Comparison of ENCODE assay signal across 8 cellular contexts in the genomic region with DNA sequence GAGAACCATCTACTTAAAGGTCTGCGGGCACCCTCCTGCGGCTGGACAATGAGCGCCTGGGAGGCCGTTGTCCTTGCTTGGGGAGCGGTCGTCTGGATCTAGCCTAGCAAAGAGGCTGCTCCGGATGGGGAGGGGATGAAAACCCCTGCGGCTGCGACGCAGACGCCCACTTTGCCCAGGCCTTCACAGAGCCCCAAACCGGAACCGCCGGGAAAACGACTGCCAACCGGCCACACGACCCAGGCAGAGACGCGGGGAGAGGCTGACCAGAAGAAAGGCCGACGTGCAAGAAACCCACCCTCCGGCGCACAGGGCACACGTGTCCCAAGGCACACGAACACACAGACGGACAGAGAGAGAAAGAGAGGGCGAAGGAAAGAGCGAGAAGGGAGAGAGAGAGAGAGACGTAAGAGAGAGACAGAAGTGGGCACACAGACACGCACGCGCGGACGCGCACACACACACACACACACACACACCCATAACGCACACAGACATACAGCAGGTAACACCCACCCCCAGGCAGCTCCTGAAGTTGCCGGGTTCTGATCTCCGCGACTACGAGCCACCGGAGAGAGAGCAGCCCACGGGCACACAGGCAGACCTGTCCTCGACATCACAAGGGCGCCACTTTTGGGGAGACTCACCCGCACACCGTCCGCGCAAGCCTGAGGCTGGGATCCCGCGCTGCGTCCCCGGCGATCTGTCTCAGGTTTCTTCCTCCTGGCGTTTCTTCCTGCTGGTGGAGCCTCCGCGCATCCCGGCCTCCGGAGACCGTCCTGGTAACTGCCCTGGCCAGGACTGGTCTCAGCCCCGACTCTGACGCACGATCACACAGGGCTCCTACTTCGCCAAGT.
DNase-seq lines count a peak whose midpoint lies in the region; ATAC-seq, FAIRE-seq and TF ChIP-seq lines count a peak whose summit lies in the region.
"Not testable (repeated sequence)": the region's sequence is repeated elsewhere in the genome, so short reads cannot be mapped to it uniquely, and the experiment has no call there.

No MANE protein-coding gene starts in this region.

- peak overlapping the region; percentile 24 for H3K4me2 ChIP-seq in endothelial cell of umbilical vein (ENCODE audit: insufficient read depth, low read length)

- CTCF ChIA-PET in BJ (lab: Yijun Ruan, JAX); activated CD4-positive, alpha-beta T cell treated with anti-CD3 and anti-CD28 coated beads, Interleukin-2, amount 10 ng/mL, durations not matched to agents 7 days and 5 days (lab: Charles Lee); endothelial cell of umbilical vein (lab: Charles Lee): not testable (repeated sequence)

- not testable (repeated sequence) for TF ChIP-seq POLR2A in endothelial cell of umbilical vein (IDR thresholded peaks at IDR 0.05; ENCODE audit: low read depth, low read length)

- peak overlapping the region; percentile 85 for H2AFZ ChIP-seq in endothelial cell of umbilical vein (ENCODE audit: low read depth, low read length)

- not testable (repeated sequence) for H3K9me3 ChIP-seq in endothelial cell of umbilical vein (replicated peaks; ENCODE audit: control insufficient read depth, insufficient read depth, low read length)

- not testable (repeated sequence) for H3K27me3 ChIP-seq in BJ (ENCODE audit: control insufficient read depth, insufficient read depth, low read length); endothelial cell of umbilical vein (ENCODE audit: control insufficient read depth in 2 of 2, insufficient read depth in 2 of 2, low read length in 2 of 2)

- DNase-seq in BJ (ENCODE audit: low read depth); HTR-8/SVneo (ENCODE audit: insufficient read length, low spot score); activated CD4-positive, alpha-beta T cell treated with anti-CD3 and anti-CD28 coated beads, Interleukin-2, amount 10 ng/mL, durations not matched to agents 7 days and 5 days; activated naive CD8-positive, alpha-beta T cell treated with anti-CD3 and anti-CD28 coated beads, Interleukin-2, amount 10 ng/mL, durations not matched to agents 7 days and 5 days; natural killer cell; stimulated activated naive CD8-positive, alpha-beta T cell treated with anti-CD3 and anti-CD28 coated beads, Interleukin-15, amount 100 ng/mL, for 72 hours: not testable (repeated sequence)
- DNase-seq in endothelial cell of umbilical vein (ENCODE audit: low read depth, low spot score), result peak; percentile 7
- peak; percentile 31 for DNase-seq in Right ventricle myocardium inferior (ENCODE audit: missing footprints)

- BruUV-seq in endothelial cell of umbilical vein (replicated peaks; lab: Mats Ljungman, UMichigan), result TSS peak; percentile 52

- not testable (repeated sequence) for H3K9me3 Mint-ChIP-seq in activated CD4-positive, alpha-beta T cell treated with anti-CD3 and anti-CD28 coated beads, Interleukin-2, amount 10 ng/mL, durations not matched to agents 7 days and 5 days; activated naive CD8-positive, alpha-beta T cell treated with anti-CD3 and anti-CD28 coated beads, Interleukin-2, amount 10 ng/mL, durations not matched to agents 7 days and 5 days
- peaks cover 8 to 18% of the 10 kb centered on the region in 2 donors for H3K9me3 Mint-ChIP-seq in natural killer cell
- peaks cover 11 to 40% of the 10 kb centered on the region in 2 donors for H3K9me3 Mint-ChIP-seq in stimulated activated naive CD8-positive, alpha-beta T cell treated with anti-CD3 and anti-CD28 coated beads, Interleukin-15, amount 100 ng/mL, for 72 hours

- H3K36me3 Mint-ChIP-seq in activated CD4-positive, alpha-beta T cell treated with anti-CD3 and anti-CD28 coated beads, Interleukin-2, amount 10 ng/mL, durations not matched to agents 7 days and 5 days (ENCODE audit: low read depth); activated naive CD8-positive, alpha-beta T cell treated with anti-CD3 and anti-CD28 coated beads, Interleukin-2, amount 10 ng/mL, durations not matched to agents 7 days and 5 days; natural killer cell: not testable (repeated sequence)

- H3K9me1 ChIP-seq in endothelial cell of umbilical vein (replicated peaks; ENCODE audit: control insufficient read depth, extremely low read depth, insufficient read depth, low read length), result not testable (repeated sequence)

- POLR2A ChIA-PET in BJ (lab: Charles Lee); activated CD4-positive, alpha-beta T cell treated with anti-CD3 and anti-CD28 coated beads, Interleukin-2, amount 10 ng/mL, durations not matched to agents 7 days and 5 days (lab: Charles Lee); activated naive CD8-positive, alpha-beta T cell treated with anti-CD3 and anti-CD28 coated beads, Interleukin-2, amount 10 ng/mL, durations not matched to agents 7 days and 5 days (lab: Charles Lee); endothelial cell of umbilical vein (lab: Charles Lee): not testable (repeated sequence)

- H3K9ac ChIP-seq in endothelial cell of umbilical vein (replicated peaks; ENCODE audit: extremely low read depth, insufficient read depth, low read length), result not testable (repeated sequence)

- H3K27ac Mint-ChIP-seq in activated CD4-positive, alpha-beta T cell treated with anti-CD3 and anti-CD28 coated beads, Interleukin-2, amount 10 ng/mL, durations not matched to agents 7 days and 5 days, result peak overlapping the region; percentile 77
- H3K27ac Mint-ChIP-seq in activated naive CD8-positive, alpha-beta T cell treated with anti-CD3 and anti-CD28 coated beads, Interleukin-2, amount 10 ng/mL, durations not matched to agents 7 days and 5 days, result peak overlapping the region; percentile 58
- not testable (repeated sequence) for H3K27ac Mint-ChIP-seq in natural killer cell
- peak overlapping the region; percentile 12 to 52 for H3K27ac Mint-ChIP-seq in stimulated activated naive CD8-positive, alpha-beta T cell treated with anti-CD3 and anti-CD28 coated beads, Interleukin-15, amount 100 ng/mL, for 72 hours

- H3K27me3 Mint-ChIP-seq in activated CD4-positive, alpha-beta T cell treated with anti-CD3 and anti-CD28 coated beads, Interleukin-2, amount 10 ng/mL, durations not matched to agents 7 days and 5 days; activated naive CD8-positive, alpha-beta T cell treated with anti-CD3 and anti-CD28 coated beads, Interleukin-2, amount 10 ng/mL, durations not matched to agents 7 days and 5 days; natural killer cell (ENCODE audit: low read depth in 2 of 2); stimulated activated naive CD8-positive, alpha-beta T cell treated with anti-CD3 and anti-CD28 coated beads, Interleukin-15, amount 100 ng/mL, for 72 hours: not testable (repeated sequence)

- peak; percentile 73 for FAIRE-seq in HTR-8/SVneo (lab: Jason Lieb, UNC)
- FAIRE-seq in endothelial cell of umbilical vein (lab: Jason Lieb, UNC), result not testable (repeated sequence)

- not testable (repeated sequence) for ATAC-seq in activated naive CD8-positive, alpha-beta T cell treated with anti-CD3 and anti-CD28 coated beads, Interleukin-2, amount 10 ng/mL, durations not matched to agents 7 days and 5 days (ENCODE audit: low read depth); Right ventricle myocardium inferior; natural killer cell; stimulated activated naive CD8-positive, alpha-beta T cell treated with anti-CD3 and anti-CD28 coated beads, Interleukin-15, amount 100 ng/mL, for 72 hours

- not testable (repeated sequence) for TF ChIP-seq CTCF in BJ (IDR thresholded peaks at IDR 0.05; ENCODE audit: insufficient read depth, low read depth, low read length); endothelial cell of umbilical vein (IDR thresholded peaks at IDR 0.05; ENCODE audit: extremely low read depth in 1 of 2, insufficient read depth in 1 of 2, low read depth in 1 of 2, low read length in 2 of 2); natural killer cell (IDR thresholded peaks at IDR 0.05)

- H3K4me3 ChIP-seq in BJ (ENCODE audit: low read depth, low read length) (peak overlapping the region; percentile 33), endothelial cell of umbilical vein (replicated peaks in 1 of 3; ENCODE audit: insufficient read depth in 1 of 3, low read depth in 1 of 3, low read length in 3 of 3) (peak overlapping the region in 2 of 3 experiments; percentile 36 to 54)

- H4K20me1 ChIP-seq in endothelial cell of umbilical vein (replicated peaks; ENCODE audit: control insufficient read depth, extremely low read depth, insufficient read depth, low read length), result not testable (repeated sequence)

- not testable (repeated sequence) for H3K79me2 ChIP-seq in endothelial cell of umbilical vein (ENCODE audit: control insufficient read depth, insufficient read depth, low read length)

- dilution Hi-C loops in endothelial cell of umbilical vein (cut with MboI; ENCODE audit: extremely low pct_ligation_motif_present, low sequenced_read_pairs), result not testable (repeated sequence)

- H3K4me1 ChIP-seq in endothelial cell of umbilical vein (ENCODE audit: control insufficient read depth, extremely low read depth, insufficient read depth, low read length), result not testable (repeated sequence)

- H3K4me3 Mint-ChIP-seq in activated CD4-positive, alpha-beta T cell treated with anti-CD3 and anti-CD28 coated beads, Interleukin-2, amount 10 ng/mL, durations not matched to agents 7 days and 5 days, result peak overlapping the region; percentile 74
- peak overlapping the region; percentile 76 for H3K4me3 Mint-ChIP-seq in activated naive CD8-positive, alpha-beta T cell treated with anti-CD3 and anti-CD28 coated beads, Interleukin-2, amount 10 ng/mL, durations not matched to agents 7 days and 5 days
- H3K4me3 Mint-ChIP-seq in natural killer cell, result peak overlapping the region; percentile 64
- H3K4me3 Mint-ChIP-seq in stimulated activated naive CD8-positive, alpha-beta T cell treated with anti-CD3 and anti-CD28 coated beads, Interleukin-15, amount 100 ng/mL, for 72 hours, result peak overlapping the region; percentile 81 to 82

- not testable (repeated sequence) for H3K36me3 ChIP-seq in BJ (ENCODE audit: control insufficient read depth, insufficient read depth, low read length); endothelial cell of umbilical vein (ENCODE audit: control insufficient read depth in 2 of 2, extremely low read depth in 1 of 2, insufficient read depth in 2 of 2, low read length in 2 of 2)

- H3K4me1 Mint-ChIP-seq in activated CD4-positive, alpha-beta T cell treated with anti-CD3 and anti-CD28 coated beads, Interleukin-2, amount 10 ng/mL, durations not matched to agents 7 days and 5 days; activated naive CD8-positive, alpha-beta T cell treated with anti-CD3 and anti-CD28 coated beads, Interleukin-2, amount 10 ng/mL, durations not matched to agents 7 days and 5 days; natural killer cell; stimulated activated naive CD8-positive, alpha-beta T cell treated with anti-CD3 and anti-CD28 coated beads, Interleukin-15, amount 100 ng/mL, for 72 hours: not testable (repeated sequence)

- intact Hi-C loops in endothelial cell of umbilical vein (cut with micrococcal nuclease); Right ventricle myocardium inferior (cut with DNase I); natural killer cell (cut with micrococcal nuclease): not testable (repeated sequence)

- H3K27ac ChIP-seq in endothelial cell of umbilical vein (ENCODE audit: insufficient read depth, low read depth, low read length), result peak overlapping the region; percentile 18
